In the genomic region with DNA sequence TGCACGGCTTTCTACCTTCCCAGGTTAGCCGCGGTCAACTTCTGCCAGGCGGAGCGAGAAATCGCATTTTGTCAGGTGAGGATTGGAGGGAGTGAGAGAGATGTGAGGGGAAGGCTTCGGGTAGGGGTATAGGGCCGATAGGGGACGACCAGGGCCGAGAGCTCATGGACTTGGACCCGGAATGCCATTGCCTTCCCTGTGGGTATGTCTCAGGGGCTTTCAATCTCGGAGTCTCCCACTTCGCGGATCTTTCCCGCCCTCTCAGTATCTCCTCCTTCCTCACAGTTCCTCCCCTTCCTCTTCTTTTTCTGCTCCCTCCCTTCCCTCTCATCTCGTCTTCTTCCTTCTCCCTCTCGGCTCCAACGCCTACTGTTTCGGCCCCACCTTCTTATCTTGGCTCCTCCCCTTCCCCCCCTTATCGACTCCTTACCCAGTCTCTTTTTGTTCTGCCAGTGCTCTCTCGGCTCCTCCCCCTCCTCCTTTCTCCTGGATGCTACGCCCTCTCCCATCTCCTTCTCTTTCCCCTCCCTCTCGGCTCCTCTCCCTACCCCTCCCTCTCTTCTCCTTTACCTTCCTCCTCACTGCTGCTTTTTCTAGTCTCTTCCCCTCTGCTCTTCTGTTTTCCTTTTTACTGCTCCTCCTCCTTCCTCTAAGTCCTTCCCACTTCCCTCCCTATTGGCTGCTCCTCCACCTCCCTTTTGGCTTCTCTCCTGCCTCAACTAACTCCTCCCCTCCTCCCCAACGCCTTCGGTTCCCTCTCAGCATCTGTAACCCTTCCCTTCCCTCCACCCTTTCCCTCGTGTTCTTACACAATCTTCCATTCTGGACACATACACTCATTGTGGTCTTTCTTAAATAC, we compare ENCODE assay signal across 1 cellular context.
A peak's percentile ranks its signal among the peaks of the same experiment; 100 is the strongest.
TF ChIP-seq lines count a peak whose summit lies in the region.

No MANE protein-coding gene starts in this region.

TF ChIP-seq in HCT116, 20 proteins besides CTCF, POLR2A, EP300 and RAD21 (continued from another document):
- TF ChIP-seq, protein P1, sequence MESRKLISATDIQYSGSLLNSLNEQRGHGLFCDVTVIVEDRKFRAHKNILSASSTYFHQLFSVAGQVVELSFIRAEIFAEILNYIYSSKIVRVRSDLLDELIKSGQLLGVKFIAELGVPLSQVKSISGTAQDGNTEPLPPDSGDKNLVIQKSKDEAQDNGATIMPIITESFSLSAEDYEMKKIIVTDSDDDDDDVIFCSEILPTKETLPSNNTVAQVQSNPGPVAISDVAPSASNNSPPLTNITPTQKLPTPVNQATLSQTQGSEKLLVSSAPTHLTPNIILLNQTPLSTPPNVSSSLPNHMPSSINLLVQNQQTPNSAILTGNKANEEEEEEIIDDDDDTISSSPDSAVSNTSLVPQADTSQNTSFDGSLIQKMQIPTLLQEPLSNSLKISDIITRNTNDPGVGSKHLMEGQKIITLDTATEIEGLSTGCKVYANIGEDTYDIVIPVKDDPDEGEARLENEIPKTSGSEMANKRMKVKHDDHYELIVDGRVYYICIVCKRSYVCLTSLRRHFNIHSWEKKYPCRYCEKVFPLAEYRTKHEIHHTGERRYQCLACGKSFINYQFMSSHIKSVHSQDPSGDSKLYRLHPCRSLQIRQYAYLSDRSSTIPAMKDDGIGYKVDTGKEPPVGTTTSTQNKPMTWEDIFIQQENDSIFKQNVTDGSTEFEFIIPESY (IDR thresholded peaks at IDR 0.05; ENCODE audit: extremely low read depth, insufficient replicate concordance, low read length) = no peak
- no peak for TF ChIP-seq SIN3A (IDR thresholded peaks at IDR 0.05; ENCODE audit: low read depth)
- no peak for TF ChIP-seq JUND (IDR thresholded peaks at IDR 0.05)
- peak; percentile 34; the same call in 1 of the 2 replicates for TF ChIP-seq SP1 (IDR thresholded peaks at IDR 0.05; ENCODE audit: low read depth)
- TF ChIP-seq EZH2phosphoT487 (IDR thresholded peaks at IDR 0.05; ENCODE audit: borderline replicate concordance) = no peak
- no peak for TF ChIP-seq ZFX (IDR thresholded peaks at IDR 0.05)
- TF ChIP-seq FOSL1 (IDR thresholded peaks at IDR 0.05; ENCODE audit: low read depth) = no peak
